16 cellular contexts compared by ENCODE assay signal in the genomic region with DNA sequence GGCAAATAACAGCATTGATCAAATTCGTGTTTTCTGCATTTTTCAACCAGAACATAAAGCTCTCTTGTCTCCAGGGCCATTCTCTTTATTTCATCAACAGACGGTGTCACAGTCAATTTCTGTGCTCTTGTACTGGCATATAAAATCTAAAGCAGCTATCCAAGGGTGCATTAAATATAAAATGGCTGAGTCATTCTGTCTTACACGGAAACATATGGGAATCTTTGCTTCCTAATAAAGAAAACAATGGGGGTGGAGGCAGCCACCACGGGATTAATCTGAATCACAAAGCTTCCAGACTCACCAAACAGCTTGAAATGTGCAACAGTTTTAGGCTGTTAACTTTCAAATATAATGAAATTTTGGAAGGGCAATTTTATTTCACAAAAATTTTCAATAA.
DNase-seq lines count a peak whose midpoint lies in the region; ATAC-seq, FAIRE-seq and TF ChIP-seq lines count a peak whose summit lies in the region.
"Had no signal": no experiment of that assay in that cellular context is flagged by ENCODE, and none has a peak within 500 bp of the region (broad histone marks: within the 10 kb centered on the region; RNA-seq: fewer than 3 reads in every experiment).

No MANE protein-coding gene starts in this region.

- TF ChIP-seq POLR2A in H54 (IDR thresholded peaks at IDR 0.05; ENCODE audit: low read depth, low read length) = no peak

- peak; percentile 80 for FAIRE-seq in H54 (lab: Jason Lieb, UNC)
- FAIRE-seq: A204.1, keratinocyte had no signal

- no peak for TF ChIP-seq CTCF in GM13977 (IDR thresholded peaks at IDR 0.05; ENCODE audit: extremely low read depth, insufficient read depth, missing control alignments)

- ATAC-seq in GM21526 (IDR thresholded peaks at IDR 0.05; ENCODE audit: low FRiP score, unreplicated experiment) = no peak
- ATAC-seq: sciatic nerve had no signal

- peak; percentile 52 for DNase-seq in A172 (ENCODE audit: low spot score)
- DNase-seq in H54 (ENCODE audit: insufficient read length, low spot score) = no peak
- peak; percentile 23 for DNase-seq in amniotic epithelial cell (ENCODE audit: low read depth)
- peak; percentile 61 for DNase-seq in fibroblast of the conjunctiva (ENCODE audit: low read depth)
- DNase-seq in activated effector memory CD4-positive, alpha-beta T cell treated with Interleukin-2 at 50 U/mL for 16 hours = no peak
- DNase-seq in NCI-H1436 (lab: John Stamatoyannopoulos, UW) = no peak
- no peak for DNase-seq in GM13977 (ENCODE audit: low spot score)
- DNase-seq: activated CD4-positive, CD25-positive, alpha-beta regulatory T cell; activated T-cell treated with anti-CD3 and anti-CD28 coated beads, Interleukin-2, amount 50 U/mL, for 24 hours; GDM1; NCI-H1694; NCI-H774 had no signal

- in situ Hi-C loops in GM13977 (cut with MboI; ENCODE audit: low pct_unique_long_range_greater_than_20kb, low sequenced_read_pairs, unreplicated experiment) = no loop called here

Comparison
In these comparisons a context has a peak if more than half of its experiments do, and no peak if none do; other contexts are left out.
1. DNase-seq: peak in A172 (single experiment), amniotic epithelial cell (single experiment) and fibroblast of the conjunctiva (single experiment); none in H54 (single experiment), activated effector memory CD4-positive, alpha-beta T cell treated with Interleukin-2 at 50 U/mL for 16 hours (single experiment), NCI-H1436 (single experiment) and GM13977 (single experiment).